Comparison of ENCODE assay signal across 10 cellular contexts in the genomic region with DNA sequence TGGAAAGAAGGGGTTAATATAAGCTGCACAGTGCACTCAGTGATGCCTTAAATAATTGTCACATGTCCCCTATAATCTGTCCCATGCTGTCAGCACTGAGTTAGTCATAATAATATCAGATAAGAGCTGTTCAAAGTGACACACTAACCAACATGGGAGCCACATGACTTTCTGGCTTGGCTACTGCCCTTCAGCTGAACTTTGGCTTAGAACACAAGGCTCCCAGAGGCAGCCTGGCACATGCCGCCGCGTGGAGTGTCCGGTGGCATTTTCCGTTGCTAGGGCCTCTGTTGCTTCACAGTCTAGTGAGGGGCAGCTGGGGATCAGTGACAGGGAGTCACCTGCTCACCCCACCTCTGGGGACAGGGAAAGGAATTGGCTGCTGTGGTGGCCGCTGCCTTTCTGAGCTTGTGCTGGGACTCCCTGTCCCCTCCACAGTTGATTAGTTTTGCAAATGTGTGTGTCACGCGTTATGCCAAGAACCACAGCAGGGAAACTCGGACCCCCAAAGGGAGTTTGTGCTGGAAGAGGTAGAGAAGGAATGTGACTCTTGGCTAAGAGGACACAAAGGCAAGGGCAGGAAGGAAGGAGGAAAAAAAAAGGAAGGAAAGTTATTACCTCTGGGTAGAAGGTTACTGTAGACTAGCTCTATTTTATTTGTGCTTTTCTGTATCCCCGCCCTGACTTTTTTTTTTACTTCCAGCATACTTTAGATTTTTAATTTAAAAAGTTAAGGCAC. TPM values are rescaled to one million over a fixed set of nuclear protein-coding genes. Genes with fewer than 3 reads are reported as not detected.
DNase-seq lines count a peak whose midpoint lies in the region; ATAC-seq and TF ChIP-seq lines count a peak whose summit lies in the region.
"Had no signal": no experiment of that assay in that cellular context is flagged by ENCODE, and none has a peak within 500 bp of the region (broad histone marks: within the 10 kb centered on the region; RNA-seq: fewer than 3 reads in every experiment).

No MANE protein-coding gene starts in this region.

- H3K27me3 Mint-ChIP-seq in activated CD8-positive, alpha-beta T cell treated with anti-CD3 and anti-CD28 coated beads, Interleukin-2, amount 10 ng/mL, durations not matched to agents 7 days and 5 days (ENCODE audit: low read depth) = no peaks in the 10 kb centered on the region
- no peaks in the 10 kb centered on the region for H3K27me3 Mint-ChIP-seq in T-helper 17 cell
- no peaks in the 10 kb centered on the region for H3K27me3 Mint-ChIP-seq in activated CD4-positive, alpha-beta T cell treated with anti-CD3 and anti-CD28 coated beads, Interleukin-2, amount 10 ng/mL, durations not matched to agents 7 days and 5 days

- H3K27ac ChIP-seq in mesodermal cell (ENCODE audit: low read depth, low read length, severe bottlenecking) (peak overlapping the region; percentile 36), tibial artery (peak overlapping the region in 1 of 2 donors; percentile 3)

- H3K36me3 ChIP-seq in mesodermal cell (ENCODE audit: control insufficient read depth, insufficient read depth, low read length) (no peaks in the 10 kb centered on the region), tibial artery (no peaks in the 10 kb centered on the region)

- no peak overlapping the region for H3K4me3 Mint-ChIP-seq in activated CD8-positive, alpha-beta T cell treated with anti-CD3 and anti-CD28 coated beads, Interleukin-2, amount 10 ng/mL, durations not matched to agents 7 days and 5 days
- H3K4me3 Mint-ChIP-seq in T-helper 17 cell = no peak overlapping the region
- no peak overlapping the region for H3K4me3 Mint-ChIP-seq in activated CD4-positive, alpha-beta T cell treated with anti-CD3 and anti-CD28 coated beads, Interleukin-2, amount 10 ng/mL, durations not matched to agents 7 days and 5 days

- H3K4me1 Mint-ChIP-seq in activated CD8-positive, alpha-beta T cell treated with anti-CD3 and anti-CD28 coated beads, Interleukin-2, amount 10 ng/mL, durations not matched to agents 7 days and 5 days (ENCODE audit: low read depth) = no peaks in the 10 kb centered on the region
- no peaks in the 10 kb centered on the region for H3K4me1 Mint-ChIP-seq in T-helper 17 cell
- H3K4me1 Mint-ChIP-seq in activated CD4-positive, alpha-beta T cell treated with anti-CD3 and anti-CD28 coated beads, Interleukin-2, amount 10 ng/mL, durations not matched to agents 7 days and 5 days = no peaks in the 10 kb centered on the region

- H3K4me3 ChIP-seq in fibroblast of pulmonary artery (replicated peaks; ENCODE audit: low read depth, low read length) (no peak overlapping the region), mesodermal cell (ENCODE audit: extremely low read depth, insufficient read depth, low read length, poor library complexity, severe bottlenecking) (no peak overlapping the region), tibial artery (no peak overlapping the region)

- H3K4me1 ChIP-seq in mesodermal cell (ENCODE audit: control insufficient read depth, insufficient read depth, low read length, poor library complexity, severe bottlenecking) (peaks cover 8% of the 10 kb centered on the region), tibial artery (peaks cover 0 to 20% (median 7%) of the 10 kb centered on the region in 4 donors)

- 41 to 46% methylated on average over 3 to 8 of the region's 10 CpGs for WGBS in mesodermal cell (ENCODE audit: insufficient coverage in 2 of 2), 2 experiments

- DNase-seq in SK-N-DZ (ENCODE audit: low spot score) = peak; percentile 58
- peak; percentile 26 for DNase-seq in fibroblast of pulmonary artery (ENCODE audit: low read depth)
- peak; percentile 75 to 91 for DNase-seq in tibial artery
- no peak for DNase-seq in activated CD8-positive, alpha-beta T cell treated with anti-CD3 and anti-CD28 coated beads, Interleukin-2, amount 10 ng/mL, durations not matched to agents 7 days and 5 days
- DNase-seq in T-helper 17 cell = no peak
- no peak for DNase-seq in activated CD4-positive, alpha-beta T cell treated with anti-CD3 and anti-CD28 coated beads, Interleukin-2, amount 10 ng/mL, durations not matched to agents 7 days and 5 days
- DNase-seq: GF-D8, NCI-H1930 had no signal

- no peaks in the 10 kb centered on the region for H3K36me3 Mint-ChIP-seq in activated CD8-positive, alpha-beta T cell treated with anti-CD3 and anti-CD28 coated beads, Interleukin-2, amount 10 ng/mL, durations not matched to agents 7 days and 5 days (ENCODE audit: low read depth)
- H3K36me3 Mint-ChIP-seq in T-helper 17 cell (ENCODE audit: low read depth) = no peaks in the 10 kb centered on the region
- no peaks in the 10 kb centered on the region for H3K36me3 Mint-ChIP-seq in activated CD4-positive, alpha-beta T cell treated with anti-CD3 and anti-CD28 coated beads, Interleukin-2, amount 10 ng/mL, durations not matched to agents 7 days and 5 days (ENCODE audit: low read depth)

- intact Hi-C loops in tibial artery (cut with DNase I; ENCODE audit: low total_unique reads) = no loop called here

- H3K9me3 Mint-ChIP-seq in activated CD8-positive, alpha-beta T cell treated with anti-CD3 and anti-CD28 coated beads, Interleukin-2, amount 10 ng/mL, durations not matched to agents 7 days and 5 days (ENCODE audit: insufficient read depth) = no peaks in the 10 kb centered on the region
- no peaks in the 10 kb centered on the region for H3K9me3 Mint-ChIP-seq in activated CD4-positive, alpha-beta T cell treated with anti-CD3 and anti-CD28 coated beads, Interleukin-2, amount 10 ng/mL, durations not matched to agents 7 days and 5 days

- TF ChIP-seq CTCF in fibroblast of pulmonary artery (IDR thresholded peaks at IDR 0.05; ENCODE audit: low read length, missing control alignments) (no peak), tibial artery (IDR thresholded peaks at IDR 0.05) (no peak)

- H3K9me3 ChIP-seq in mesodermal cell (ENCODE audit: control insufficient read depth, low read length) (peaks cover 4% of the 10 kb centered on the region), tibial artery (no peaks in the 10 kb centered on the region), T-helper 17 cell (ENCODE audit: control insufficient read depth, low read length, poor library complexity, severe bottlenecking) (no peaks in the 10 kb centered on the region)

- no peak for ATAC-seq in activated CD8-positive, alpha-beta T cell treated with anti-CD3 and anti-CD28 coated beads, Interleukin-2, amount 10 ng/mL, durations not matched to agents 7 days and 5 days
- ATAC-seq in GM19023 (IDR thresholded peaks at IDR 0.05; ENCODE audit: unreplicated experiment) (no peak), T-helper 17 cell (no peak)

- POLR2A ChIA-PET in activated CD8-positive, alpha-beta T cell treated with anti-CD3 and anti-CD28 coated beads, Interleukin-2, amount 10 ng/mL, durations not matched to agents 7 days and 5 days (lab: Charles Lee) = no interaction called here
- POLR2A ChIA-PET in activated CD4-positive, alpha-beta T cell treated with anti-CD3 and anti-CD28 coated beads, Interleukin-2, amount 10 ng/mL, durations not matched to agents 7 days and 5 days (lab: Charles Lee) = no interaction called here

- CTCF ChIA-PET in activated CD8-positive, alpha-beta T cell treated with anti-CD3 and anti-CD28 coated beads, Interleukin-2, amount 10 ng/mL, durations not matched to agents 7 days and 5 days (lab: Charles Lee) = no interaction called here
- CTCF ChIA-PET in activated CD4-positive, alpha-beta T cell treated with anti-CD3 and anti-CD28 coated beads, Interleukin-2, amount 10 ng/mL, durations not matched to agents 7 days and 5 days (lab: Charles Lee) = interaction anchor here (0.8 kb wide), 1 partner anchor 516 kb away, joined by 3 read pairs; no protein-coding TSS in a partner anchor

- H3K27me3 ChIP-seq in tibial artery = no peaks in the 10 kb centered on the region

- H3K27ac Mint-ChIP-seq in activated CD8-positive, alpha-beta T cell treated with anti-CD3 and anti-CD28 coated beads, Interleukin-2, amount 10 ng/mL, durations not matched to agents 7 days and 5 days = no peak overlapping the region
- H3K27ac Mint-ChIP-seq in T-helper 17 cell = no peak overlapping the region
- H3K27ac Mint-ChIP-seq in activated CD4-positive, alpha-beta T cell treated with anti-CD3 and anti-CD28 coated beads, Interleukin-2, amount 10 ng/mL, durations not matched to agents 7 days and 5 days = no peak overlapping the region

RNA-seq across cellular contexts. Expression of gene PPARGC1A, which starts 41.1 kb away (rescaled TPM):
- polyA plus RNA-seq in SK-N-DZ (2014; cell fraction: cytosol; rRNA removed) = 2.0 and 2.6 TPM in 2 replicates
- polyA plus RNA-seq in SK-N-DZ (2014; cell fraction: nucleus; rRNA removed) = 2.3 and 2.5 TPM in 2 replicates
- 1.5 TPM for polyA plus RNA-seq in mesodermal cell (2013, experiment 1 of 2)
- polyA plus RNA-seq in mesodermal cell (2013, experiment 2 of 2) = 1.9 TPM
- not detected for total RNA-seq in activated CD8-positive, alpha-beta T cell treated with anti-CD3 and anti-CD28 coated beads, Interleukin-2, amount 10 ng/mL, durations not matched to agents 7 days and 5 days
- total RNA-seq in T-helper 17 cell = not detected
- total RNA-seq in activated CD4-positive, alpha-beta T cell treated with anti-CD3 and anti-CD28 coated beads, Interleukin-2, amount 10 ng/mL, durations not matched to agents 7 days and 5 days = not detected

Comparison
In these comparisons a context has a peak if more than half of its experiments do, and no peak if none do; other contexts are left out.
1. DNase-seq: peak in SK-N-DZ (single experiment), fibroblast of pulmonary artery (single experiment) and tibial artery (2 of 2); none in activated CD8-positive, alpha-beta T cell treated with anti-CD3 and anti-CD28 coated beads, Interleukin-2, amount 10 ng/mL, durations not matched to agents 7 days and 5 days (single experiment), T-helper 17 cell (0 of 3) and activated CD4-positive, alpha-beta T cell treated with anti-CD3 and anti-CD28 coated beads, Interleukin-2, amount 10 ng/mL, durations not matched to agents 7 days and 5 days (single experiment).